ENCODE assay signal across 25 cellular contexts in the genomic region with DNA sequence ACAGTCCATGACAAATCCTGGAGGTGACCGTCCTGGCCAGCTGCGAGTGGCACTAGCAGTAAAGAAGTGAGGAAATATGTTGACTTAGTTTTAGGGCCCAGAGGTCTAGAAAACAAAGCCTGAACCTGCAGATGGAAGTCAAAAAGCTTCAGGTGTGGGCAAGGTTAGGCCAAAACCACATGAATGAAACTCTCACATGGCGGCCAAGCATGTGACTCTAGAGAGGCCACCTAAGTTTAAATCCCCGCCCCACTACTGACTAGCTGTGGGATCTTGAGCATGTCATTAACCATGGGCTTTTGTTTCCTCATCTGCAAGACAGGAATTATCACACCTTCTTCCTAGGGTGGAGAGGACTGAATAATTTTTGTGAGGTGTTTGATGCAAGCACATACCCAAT.
"Had no signal": no experiment of that assay in that cellular context is flagged by ENCODE, and none has a peak within 500 bp of the region (broad histone marks: within the 10 kb centered on the region; RNA-seq: fewer than 3 reads in every experiment).

No MANE protein-coding gene starts in this region.

- H3K4me3 ChIP-seq: neural progenitor cell, pancreas, psoas muscle, right lobe of liver, sigmoid colon, stomach, thoracic aorta, thyroid gland, tibial nerve, upper lobe of left lung, vagina had no signal

- H3K27me3 Mint-ChIP-seq: stimulated activated naive CD8-positive, alpha-beta T cell treated with anti-CD3 and anti-CD28 coated beads, Interleukin-15, Interleukin-2, amounts not matched to agents 100 ng/mL and 50 ng/mL, for 24 hours had no signal

- H3K27ac Mint-ChIP-seq: natural killer cell; nephron; neural progenitor cell; stimulated activated effector memory CD8-positive, alpha-beta T cell treated with anti-CD3 and anti-CD28 coated beads, Interleukin-12 subunit alpha, Interleukin-12 subunit beta, amount 100 ng/mL, for 72 hours; stimulated activated naive B cell treated with anti-CD40 and anti-IgM and Interleukin-4, amounts not matched to agents 10 μg/mL and 1 μg/mL and 100 μg/mL, for 72 hours; stimulated activated naive CD8-positive, alpha-beta T cell treated with anti-CD3 and anti-CD28 coated beads, Interleukin-15, Interleukin-2, amounts not matched to agents 100 ng/mL and 50 ng/mL, for 24 hours had no signal

- H3K36me3 ChIP-seq: neural progenitor cell, pancreas, right lobe of liver, sigmoid colon, stomach, thoracic aorta, thyroid gland, tibial nerve, upper lobe of left lung, vagina had no signal

- H3K9ac ChIP-seq: neural progenitor cell had no signal

- DNase-seq: natural killer cell; occipital lobe; pancreas; psoas muscle; right cardiac atrium; right lobe of liver; sigmoid colon; small intestine; stimulated activated CD4-positive, alpha-beta T cell treated with anti-CD3 and anti-CD28 coated beads, Interleukin-15, amount 100 ng/mL, for 24 hours; stimulated activated CD4-positive, alpha-beta T cell treated with anti-CD3 and anti-CD28 coated beads, Interleukin-2, amount 100 ng/mL, for 24 hours; stimulated activated CD4-positive, alpha-beta T cell treated with anti-CD3 and anti-CD28 coated beads, Interleukin-2, amount 100 ng/mL, for 48 hours; stimulated activated CD4-positive, alpha-beta T cell treated with anti-CD3 and anti-CD28 coated beads, Interleukin-4, amount 100 ng/mL, for 24 hours; stimulated activated naive B cell treated with anti-CD40 and anti-IgM and Interleukin-4, amounts not matched to agents 10 μg/mL and 1 μg/mL and 100 μg/mL, for 72 hours; stimulated activated naive CD4-positive, alpha-beta T cell treated with Interleukin-2 at 50 U/mL for 16 hours; stomach; thyroid gland; trophoblast cell; upper lobe of left lung had no signal

- H3K36me3 Mint-ChIP-seq: natural killer cell; neural progenitor cell; stimulated activated effector memory CD8-positive, alpha-beta T cell treated with anti-CD3 and anti-CD28 coated beads, Interleukin-12 subunit alpha, Interleukin-12 subunit beta, amount 100 ng/mL, for 72 hours; stimulated activated naive B cell treated with anti-CD40 and anti-IgM and Interleukin-4, amounts not matched to agents 10 μg/mL and 1 μg/mL and 100 μg/mL, for 72 hours had no signal

- H3K9me3 ChIP-seq: pancreas, right lobe of liver, stomach, thoracic aorta, thyroid gland, upper lobe of left lung, vagina had no signal

- H3K27me3 ChIP-seq: neural progenitor cell, pancreas, right lobe of liver, sigmoid colon, stomach, thyroid gland, tibial nerve, upper lobe of left lung, vagina had no signal

- H3K9me3 Mint-ChIP-seq: natural killer cell; stimulated activated naive CD8-positive, alpha-beta T cell treated with anti-CD3 and anti-CD28 coated beads, Interleukin-15, Interleukin-2, amounts not matched to agents 100 ng/mL and 50 ng/mL, for 24 hours had no signal

- H3K4me3 Mint-ChIP-seq: natural killer cell; nephron; neural progenitor cell; stimulated activated effector memory CD8-positive, alpha-beta T cell treated with anti-CD3 and anti-CD28 coated beads, Interleukin-12 subunit alpha, Interleukin-12 subunit beta, amount 100 ng/mL, for 72 hours; stimulated activated naive B cell treated with anti-CD40 and anti-IgM and Interleukin-4, amounts not matched to agents 10 μg/mL and 1 μg/mL and 100 μg/mL, for 72 hours; stimulated activated naive CD8-positive, alpha-beta T cell treated with anti-CD3 and anti-CD28 coated beads, Interleukin-15, Interleukin-2, amounts not matched to agents 100 ng/mL and 50 ng/mL, for 24 hours had no signal

- H3K4me1 ChIP-seq: neural progenitor cell, pancreas, psoas muscle, right lobe of liver, sigmoid colon, thyroid gland, tibial nerve, upper lobe of left lung, vagina had no signal

- H3K27ac ChIP-seq: neural progenitor cell, pancreas, psoas muscle, right lobe of liver, sigmoid colon, stomach, thoracic aorta, thyroid gland, tibial nerve, upper lobe of left lung, vagina had no signal

- H3K4me1 Mint-ChIP-seq: natural killer cell; nephron; neural progenitor cell; stimulated activated effector memory CD8-positive, alpha-beta T cell treated with anti-CD3 and anti-CD28 coated beads, Interleukin-12 subunit alpha, Interleukin-12 subunit beta, amount 100 ng/mL, for 72 hours; stimulated activated naive B cell treated with anti-CD40 and anti-IgM and Interleukin-4, amounts not matched to agents 10 μg/mL and 1 μg/mL and 100 μg/mL, for 72 hours had no signal

- H2AFZ ChIP-seq: neural progenitor cell had no signal

- H3K4me2 ChIP-seq: neural progenitor cell had no signal
